In genomic region chr7:143391462-143392404, GRCh38 we compare ENCODE assay signal across 1 cellular context.
A peak's percentile ranks its signal among the peaks of the same experiment; 100 is the strongest.
TF ChIP-seq lines count a peak whose summit lies in the region.

No MANE protein-coding gene starts in this region.

TF ChIP-seq in liver, 16 proteins besides CTCF, POLR2A, EP300 and RAD21 (continued from another document):
- peak; percentile 72 for TF ChIP-seq NR2F2 (IDR thresholded peaks at IDR 0.05)
- peak; percentile 4 for TF ChIP-seq MAX (IDR thresholded peaks at IDR 0.05)
- no peak for TF ChIP-seq FOXA1 (IDR thresholded peaks at IDR 0.05)
- TF ChIP-seq YY1 (IDR thresholded peaks at IDR 0.05), result no peak
- no peak for TF ChIP-seq HNF4G (IDR thresholded peaks at IDR 0.05)
- TF ChIP-seq SP1 (IDR thresholded peaks at IDR 0.05), result peak; percentile 4
- no peak for TF ChIP-seq GABPA (IDR thresholded peaks at IDR 0.05 in 1 of 2, conservative IDR thresholded peaks at IDR 0.05 in 1 of 2)
- TF ChIP-seq RXRA (IDR thresholded peaks at IDR 0.05), result peak; percentile 7 to 78
